Comparison of ENCODE assay signal across 16 cellular contexts in the genomic region with DNA sequence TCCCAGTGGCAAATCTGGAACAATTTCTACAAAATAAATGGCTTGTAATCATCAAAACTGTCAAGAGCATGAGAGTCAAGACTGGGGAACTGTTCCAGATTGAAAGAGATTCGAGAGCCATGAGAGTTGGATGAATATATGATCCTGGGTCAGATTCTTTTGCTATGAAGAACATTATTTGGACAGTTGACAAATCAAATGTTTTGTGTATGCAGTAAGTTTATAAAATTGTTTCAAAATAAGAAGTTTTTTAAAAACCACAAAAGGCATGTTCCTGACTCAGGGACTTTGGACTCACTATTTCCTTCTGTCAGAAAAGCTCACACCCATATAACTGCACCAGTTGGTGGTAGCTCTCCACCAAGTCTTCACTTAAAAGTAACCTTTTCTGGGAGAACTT. TPM values are rescaled to one million over a fixed set of nuclear protein-coding genes. Genes with fewer than 3 reads are reported as not detected.
DNase-seq lines count a peak whose midpoint lies in the region; ATAC-seq and TF ChIP-seq lines count a peak whose summit lies in the region.
"Had no signal": no experiment of that assay in that cellular context is flagged by ENCODE, and none has a peak within 500 bp of the region (broad histone marks: within the 10 kb centered on the region; RNA-seq: fewer than 3 reads in every experiment).

No MANE protein-coding gene starts in this region.

- peak overlapping the region; percentile 88 for H3K27ac ChIP-seq in osteoblast (ENCODE audit: low read depth, low read length)
- H3K27ac ChIP-seq: neutrophil had no signal

- H3K9me3 Mint-ChIP-seq in progenitor cell of endocrine pancreas (ENCODE audit: low read depth) = no peaks in the 10 kb centered on the region
- H3K9me3 Mint-ChIP-seq: activated B cell treated with CpG ODN at 0.5 μM for 24 hours; CD8-positive, alpha-beta T cell had no signal

- H3K36me3 Mint-ChIP-seq in progenitor cell of endocrine pancreas (ENCODE audit: insufficient read depth) = no peaks in the 10 kb centered on the region
- H3K36me3 Mint-ChIP-seq: activated naive CD8-positive, alpha-beta T cell; CD8-positive, alpha-beta T cell had no signal

- no peaks in the 10 kb centered on the region for H3K27me3 ChIP-seq in osteoblast (ENCODE audit: insufficient read depth, low read length)
- H3K27me3 ChIP-seq: neutrophil had no signal

- H3K4me1 ChIP-seq in osteoblast (ENCODE audit: insufficient read depth, low read length) = peaks cover 15% of the 10 kb centered on the region

- DNase-seq in AG10803 (ENCODE audit: low read depth) (peak; percentile 94), NCI-H226 (peak; percentile 79), fibroblast of gingiva (ENCODE audit: low read depth) (peak; percentile 87), osteoblast (ENCODE audit: insufficient read length, low spot score, missing footprints) (peak; percentile 78), progenitor cell of endocrine pancreas (ENCODE audit: low spot score, unreplicated experiment) (no peak), C1 segment of cervical spinal cord (lab: John Stamatoyannopoulos, UW) (no peak), NCI-H345 treated with DMSO at 0.1 percent for 48 hours (lab: John Stamatoyannopoulos, UW; ENCODE audit: unreplicated experiment) (no peak)
- DNase-seq: activated B cell treated with CpG ODN at 0.5 μM for 24 hours; CD8-positive, alpha-beta T cell; head of caudate nucleus; Karpas-422; NCI-H2029 treated with DMSO at 0.1 percent for 48 hours; stimulated activated naive CD8-positive, alpha-beta T cell treated with anti-CD3 and anti-CD28 coated beads, Interleukin-15, Interleukin-2, amounts not matched to agents 100 U/mL and 50 U/mL, for 24 hours had no signal

- no peak for ATAC-seq in GM21723 (IDR thresholded peaks at IDR 0.05; ENCODE audit: unreplicated experiment)
- ATAC-seq: CD8-positive, alpha-beta T cell; stimulated activated naive CD8-positive, alpha-beta T cell treated with anti-CD3 and anti-CD28 coated beads, Interleukin-15, Interleukin-2, amounts not matched to agents 100 U/mL and 50 U/mL, for 24 hours had no signal

- peak overlapping the region; percentile 58 for H3K4me2 ChIP-seq in osteoblast (ENCODE audit: insufficient read depth, low read length)

- no peak overlapping the region for H3K4me3 ChIP-seq in AG10803 (ENCODE audit: low read length)
- H3K4me3 ChIP-seq in osteoblast (ENCODE audit: insufficient read depth, low read length) = no peak overlapping the region

- H3K9me3 ChIP-seq in osteoblast (ENCODE audit: low read depth, low read length) = no peaks in the 10 kb centered on the region
- H3K9me3 ChIP-seq: neutrophil had no signal

- no peak overlapping the region for H3K27ac Mint-ChIP-seq in progenitor cell of endocrine pancreas
- H3K27ac Mint-ChIP-seq: activated B cell treated with CpG ODN at 0.5 μM for 24 hours; activated naive CD8-positive, alpha-beta T cell; CD8-positive, alpha-beta T cell had no signal

- no peaks in the 10 kb centered on the region for H3K27me3 Mint-ChIP-seq in progenitor cell of endocrine pancreas
- H3K27me3 Mint-ChIP-seq: activated B cell treated with CpG ODN at 0.5 μM for 24 hours; activated naive CD8-positive, alpha-beta T cell had no signal

- no peak for TF ChIP-seq CTCF in AG10803 (conservative IDR thresholded peaks at IDR 0.05; ENCODE audit: low read length)
- no peak for TF ChIP-seq CTCF in osteoblast (IDR thresholded peaks at IDR 0.05; ENCODE audit: extremely low read depth, low read depth, low read length)
- TF ChIP-seq CTCF in progenitor cell of endocrine pancreas (IDR thresholded peaks at IDR 0.05; ENCODE audit: unreplicated experiment) = no peak

- no peaks in the 10 kb centered on the region for H3K36me3 ChIP-seq in osteoblast (ENCODE audit: insufficient read depth, low read length)
- H3K36me3 ChIP-seq: neutrophil had no signal

- H3K4me1 Mint-ChIP-seq in progenitor cell of endocrine pancreas (ENCODE audit: low read depth) = peaks cover 2% of the 10 kb centered on the region

- no peak overlapping the region for H2AFZ ChIP-seq in osteoblast (ENCODE audit: low read length)

- peaks cover 40% of the 10 kb centered on the region for H4K20me1 ChIP-seq in osteoblast (ENCODE audit: insufficient read depth, low read length)

- peaks cover 90% of the 10 kb centered on the region for H3K79me2 ChIP-seq in osteoblast (ENCODE audit: insufficient read depth, low read length)

- H3K4me3 Mint-ChIP-seq in progenitor cell of endocrine pancreas (ENCODE audit: low read depth) = no peak overlapping the region
- H3K4me3 Mint-ChIP-seq: activated B cell treated with CpG ODN at 0.5 μM for 24 hours; activated naive CD8-positive, alpha-beta T cell; CD8-positive, alpha-beta T cell had no signal

RNA-seq across cellular contexts. Expression of a gene that starts 38.5 kb away (rescaled TPM):
- total RNA-seq in osteoblast (55.1 and 59.7 TPM in 2 replicates), progenitor cell of endocrine pancreas (41.9 and 43.8 TPM in 2 replicates)

Comparison
In these comparisons a context has a peak if more than half of its experiments do, and no peak if none do; other contexts are left out.
1. DNase-seq: peak in AG10803 (single experiment), NCI-H226 (single experiment), fibroblast of gingiva (single experiment) and osteoblast (single experiment); none in progenitor cell of endocrine pancreas (single experiment), C1 segment of cervical spinal cord (0 of 14) and NCI-H345 treated with DMSO at 0.1 percent for 48 hours (single experiment).